In the genomic region with DNA sequence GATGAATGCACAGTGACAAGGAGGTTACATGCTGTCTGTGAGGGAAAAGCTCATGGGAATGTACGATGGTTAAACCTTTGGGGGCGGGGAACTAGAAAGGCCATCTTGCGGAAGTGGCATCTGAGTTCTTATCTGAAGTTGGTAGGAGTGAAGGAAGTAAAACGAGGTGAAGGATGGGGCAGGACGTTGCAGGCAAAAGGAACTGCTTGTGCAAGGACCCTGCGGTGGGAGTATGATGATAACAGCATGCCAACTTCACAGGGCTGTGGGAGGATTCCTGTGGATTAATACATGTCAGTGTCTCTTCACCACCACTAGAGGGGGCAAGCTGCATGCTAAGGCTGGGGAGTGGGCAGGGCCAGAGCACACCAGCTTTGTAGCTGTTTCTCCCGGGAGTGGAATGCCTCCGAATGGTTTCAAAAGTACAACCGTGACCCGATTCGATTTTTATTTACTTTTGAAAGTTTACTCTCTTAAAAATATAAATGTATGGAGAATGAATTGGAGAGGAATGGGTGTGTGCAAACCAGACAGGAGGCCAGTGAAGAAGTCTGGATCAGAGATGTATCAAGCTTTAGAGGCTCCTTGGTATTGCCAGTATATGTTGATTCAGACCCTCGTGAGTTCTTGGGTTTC, we compare ENCODE assay signal across 8 cellular contexts.
DNase-seq lines count a peak whose midpoint lies in the region; ATAC-seq lines count a peak whose summit lies in the region.

No MANE protein-coding gene starts in this region.

- peak; percentile 39 for DNase-seq in GM04504 (ENCODE audit: low read depth)
- DNase-seq in GOT3 (lab: John Stamatoyannopoulos, UW), result peak; percentile 23
- peak; percentile 86 to 91 for DNase-seq in Kasumi-1 (lab: John Stamatoyannopoulos, UW)
- peak; percentile 29 for DNase-seq in SHP77 treated with DMSO at 0.1 percent for 48 hours (lab: John Stamatoyannopoulos, UW)
- peak; percentile 85 for DNase-seq in Right ventricle myocardium inferior (ENCODE audit: missing footprints)
- peak in 8 of 10 donors; percentile 42 to 95 (median 64) for DNase-seq in posterior cingulate gyrus
- DNase-seq in NCI-H524 treated with DMSO at 0.1 percent for 48 hours (lab: John Stamatoyannopoulos, UW), result no peak

- H3K27me3 Mint-ChIP-seq in activated naive CD8-positive, alpha-beta T cell, result no peaks in the 10 kb centered on the region

- H3K36me3 Mint-ChIP-seq in activated naive CD8-positive, alpha-beta T cell, result peaks cover 16% of the 10 kb centered on the region

- H3K4me3 Mint-ChIP-seq in activated naive CD8-positive, alpha-beta T cell, result peak overlapping the region; percentile 66

- H3K27ac Mint-ChIP-seq in activated naive CD8-positive, alpha-beta T cell, result peak overlapping the region; percentile 95

- peak; percentile 95 for ATAC-seq in Right ventricle myocardium inferior

- H3K9me3 Mint-ChIP-seq in activated naive CD8-positive, alpha-beta T cell (ENCODE audit: low read depth), result no peaks in the 10 kb centered on the region

- H3K4me1 Mint-ChIP-seq in activated naive CD8-positive, alpha-beta T cell (ENCODE audit: low read depth), result peaks cover 55% of the 10 kb centered on the region

- intact Hi-C loops in Right ventricle myocardium inferior (cut with DNase I) (loop anchor here (1.0 to 5.0 kb wide), 3 partner anchors 149 to 415 kb away; partner anchors contain the start of gene LSM11), posterior cingulate gyrus (cut with DNase I) (loop anchor here (1.0 to 5.0 kb wide), 2 partner anchors 149 to 390 kb away; no protein-coding TSS in a partner anchor)
